In genomic region chr20:47389867-47390347, GRCh38 we compare ENCODE assay signal across 2 cellular contexts.
TF ChIP-seq lines count a peak whose summit lies in the region.

No MANE protein-coding gene starts in this region.

TF ChIP-seq in A549, 52 proteins besides CTCF, POLR2A, EP300 and RAD21 (continued from another document and continues in another):
- TF ChIP-seq REST (IDR thresholded peaks at IDR 0.05) (no peak), GATA3 (IDR thresholded peaks at IDR 0.05; ENCODE audit: borderline replicate concordance) (peak; percentile 75; the same call in 1 of the 2 replicates), RFX5 (IDR thresholded peaks at IDR 0.05) (no peak), CHD4 (IDR thresholded peaks at IDR 0.05; ENCODE audit: borderline replicate concordance) (no peak), ELK1 (IDR thresholded peaks at IDR 0.05; ENCODE audit: low read depth, low read length) (no peak), RARB (CRISPR knock-in tag; IDR thresholded peaks at IDR 0.05) (no peak), CBX2 (IDR thresholded peaks at IDR 0.05; ENCODE audit: borderline replicate concordance, low read depth) (no peak), MYC (IDR thresholded peaks at IDR 0.05; ENCODE audit: borderline replicate concordance, low read length) (peak; percentile 77), NR3C1 (IDR thresholded peaks at IDR 0.05) (no peak), ZC3H11A (IDR thresholded peaks at IDR 0.05) (no peak), FOSB (CRISPR knock-in tag; IDR thresholded peaks at IDR 0.05) (peak; percentile 50; the same call in 1 of the 2 replicates), PHF8 (IDR thresholded peaks at IDR 0.05; ENCODE audit: borderline replicate concordance, low read depth) (no peak), POLR2AphosphoS2 (conservative IDR thresholded peaks at IDR 0.05; ENCODE audit: low read length) (no peak), HOXB13 (CRISPR knock-in tag; IDR thresholded peaks at IDR 0.05; ENCODE audit: low read depth) (peak; percentile 72), ZSCAN20 (CRISPR knock-in tag; IDR thresholded peaks at IDR 0.05) (peak; percentile 52; the same call in 1 of the 2 replicates), USF2 (IDR thresholded peaks at IDR 0.05) (peak; percentile 87), ESRRA (IDR thresholded peaks at IDR 0.05; ENCODE audit: borderline replicate concordance, low read length) (no peak), HDAC2 (IDR thresholded peaks at IDR 0.05) (no peak), SMC3 (IDR thresholded peaks at IDR 0.05) (no peak; the same call in 2 of the 3 replicates), KDM5A (IDR thresholded peaks at IDR 0.05) (no peak), HES2 (IDR thresholded peaks at IDR 0.05) (no peak), HOXA7 (CRISPR knock-in tag; IDR thresholded peaks at IDR 0.05) (peak; percentile 80; the same call in 1 of the 2 replicates), MAZ (IDR thresholded peaks at IDR 0.05; ENCODE audit: borderline replicate concordance, low read depth, low read length) (no peak), EHMT2 (IDR thresholded peaks at IDR 0.05; ENCODE audit: low read depth) (no peak), TP53 (CRISPR knock-in tag; IDR thresholded peaks at IDR 0.05) (no peak; the same call in 1 of the 2 replicates), JUNB (IDR thresholded peaks at IDR 0.05) (peak; percentile 59), ATOH8 (CRISPR knock-in tag; IDR thresholded peaks at IDR 0.05; ENCODE audit: low read depth) (no peak; the same call in none of the 2 replicates), HMGXB4 (CRISPR knock-in tag; IDR thresholded peaks at IDR 0.05; ENCODE audit: borderline replicate concordance) (no peak)

TF ChIP-seq in HCT116, 20 proteins besides CTCF, POLR2A, EP300 and RAD21 (continued from another document):
- TF ChIP-seq ZBTB33 (IDR thresholded peaks at IDR 0.05; ENCODE audit: extremely low read depth, insufficient replicate concordance, low read length) (no peak), SIN3A (IDR thresholded peaks at IDR 0.05; ENCODE audit: low read depth) (no peak), ATF3 (IDR thresholded peaks at IDR 0.05) (no peak)
TF ChIP-seq in HCT116: peak in this region for 2.
